Comparison of ENCODE assay signal across 13 cellular contexts in genomic region chr9:115034801-115035200, GRCh38.
A peak's percentile ranks its signal among the peaks of the same experiment; 100 is the strongest.
DNase-seq lines count a peak whose midpoint lies in the region; ATAC-seq, FAIRE-seq and TF ChIP-seq lines count a peak whose summit lies in the region.
"Had no signal": no experiment of that assay in that cellular context is flagged by ENCODE, and none has a peak within 500 bp of the region (broad histone marks: within the 10 kb centered on the region; RNA-seq: fewer than 3 reads in every experiment).

No MANE protein-coding gene starts in this region.

- ATAC-seq in Right ventricle myocardium inferior (peak; percentile 39), Right ventricle myocardium superior (ENCODE audit: poor library complexity) (no peak), upper lobe of right lung (peak; percentile 24), GM18870 (IDR thresholded peaks at IDR 0.05; ENCODE audit: unreplicated experiment) (no peak), T-helper 17 cell (no peak)
- ATAC-seq: activated CD4-positive, CD25-positive, alpha-beta regulatory T cell treated with anti-CD3 and anti-CD28 coated beads, Interleukin-2, amount 50 U/mL, for 24 hours; foreskin keratinocyte had no signal

- peaks cover 49% of the 10 kb centered on the region for H3K4me1 Mint-ChIP-seq in astrocyte (ENCODE audit: low read depth, unreplicated experiment)
- H3K4me1 Mint-ChIP-seq in T-helper 17 cell, result peaks cover 8% of the 10 kb centered on the region

- peaks cover 65% of the 10 kb centered on the region for H3K36me3 ChIP-seq in astrocyte (ENCODE audit: insufficient read depth, low read length)
- peaks cover 1 to 36% of the 10 kb centered on the region in 2 experiments for H3K36me3 ChIP-seq in keratinocyte (ENCODE audit: control insufficient read depth in 2 of 2, extremely low read depth in 1 of 2, insufficient read depth in 2 of 2, low read length in 2 of 2)
- peaks cover 6% of the 10 kb centered on the region for H3K36me3 ChIP-seq in upper lobe of right lung
- H3K36me3 ChIP-seq: BLaER1 treated with 17β-estradiol and CSF1 and Interleukin-3, amounts not matched to agents 10 nM and 100 nM had no signal

- no peaks in the 10 kb centered on the region for H3K79me2 ChIP-seq in astrocyte (ENCODE audit: insufficient read depth, low read length)
- H3K79me2 ChIP-seq in keratinocyte (ENCODE audit: control insufficient read depth, insufficient read depth, low read length), result no peaks in the 10 kb centered on the region

- H2AFZ ChIP-seq in astrocyte (ENCODE audit: low read depth, low read length) (no peak overlapping the region), keratinocyte (ENCODE audit: control insufficient read depth, low read length) (no peak overlapping the region)

- H3K4me3 ChIP-seq in astrocyte (ENCODE audit: insufficient read depth, low read depth, low read length) (no peak overlapping the region), keratinocyte (ENCODE audit: control insufficient read depth in 2 of 3, extremely low read depth in 1 of 3, insufficient read depth in 2 of 3, low read depth in 1 of 3, low read length in 3 of 3) (no peak overlapping the region), upper lobe of right lung (no peak overlapping the region)
- H3K4me3 ChIP-seq: BLaER1 treated with 17β-estradiol and CSF1 and Interleukin-3, amounts not matched to agents 10 nM and 100 nM; Peyer's patch had no signal

- H3K4me1 ChIP-seq in astrocyte (ENCODE audit: insufficient read depth, low read length) (peaks cover 24% of the 10 kb centered on the region), keratinocyte (ENCODE audit: control insufficient read depth, extremely low read depth, insufficient read depth, low read length) (peaks cover 24% of the 10 kb centered on the region), upper lobe of right lung (peaks cover 10% of the 10 kb centered on the region)

- H3K27ac Mint-ChIP-seq in astrocyte (ENCODE audit: unreplicated experiment) (peak overlapping the region; percentile 96), T-helper 17 cell (no peak overlapping the region)

- H3K27ac ChIP-seq in astrocyte (ENCODE audit: low read depth, low read length) (peak overlapping the region; percentile 94), keratinocyte (ENCODE audit: control insufficient read depth, insufficient read depth, low read length) (peak overlapping the region; percentile 5), upper lobe of right lung (no peak overlapping the region)

- FAIRE-seq in astrocyte (lab: Jason Lieb, UNC), result peak; percentile 13
- FAIRE-seq in keratinocyte (lab: Jason Lieb, UNC), result peak; percentile 60

- H3K9me3 ChIP-seq in astrocyte (ENCODE audit: insufficient read depth, low read depth, low read length) (no peaks in the 10 kb centered on the region), keratinocyte (ENCODE audit: control insufficient read depth, low read depth, low read length) (no peaks in the 10 kb centered on the region), upper lobe of right lung (no peaks in the 10 kb centered on the region), T-helper 17 cell (ENCODE audit: control insufficient read depth, low read length, poor library complexity, severe bottlenecking) (no peaks in the 10 kb centered on the region)
- H3K9me3 ChIP-seq: BLaER1 treated with 17β-estradiol and CSF1 and Interleukin-3, amounts not matched to agents 10 nM and 100 nM; Peyer's patch had no signal

- H3K36me3 Mint-ChIP-seq in astrocyte (ENCODE audit: low read depth, unreplicated experiment) (peaks cover 47% of the 10 kb centered on the region), T-helper 17 cell (ENCODE audit: low read depth) (no peaks in the 10 kb centered on the region)

- H3K9me3 Mint-ChIP-seq in astrocyte (ENCODE audit: unreplicated experiment), result no peaks in the 10 kb centered on the region

- H3K27me3 ChIP-seq in astrocyte (ENCODE audit: insufficient read depth, low read length) (no peaks in the 10 kb centered on the region), keratinocyte (ENCODE audit: control insufficient read depth, extremely low read depth, insufficient read depth, low read length) (no peaks in the 10 kb centered on the region), upper lobe of right lung (no peaks in the 10 kb centered on the region)
- H3K27me3 ChIP-seq: foreskin keratinocyte, Peyer's patch had no signal

- intact Hi-C loops in Right ventricle myocardium inferior (cut with DNase I), result no loop called here
- intact Hi-C loops in Right ventricle myocardium superior (cut with DNase I), result no loop called here
- intact Hi-C loops in upper lobe of right lung (cut with DNase I), result no loop called here

- TF ChIP-seq CTCF in astrocyte (IDR thresholded peaks at IDR 0.05; ENCODE audit: insufficient read depth, low read depth, low read length), result no peak
- no peak for TF ChIP-seq CTCF in keratinocyte (optimal IDR thresholded peaks at IDR 0.05 in 1 of 3, IDR thresholded peaks at IDR 0.05 in 1 of 3, conservative IDR thresholded peaks at IDR 0.05 in 1 of 3; ENCODE audit: extremely low read depth in 1 of 3, insufficient read depth in 2 of 3, low read length in 3 of 3)
- TF ChIP-seq CTCF in upper lobe of right lung (IDR thresholded peaks at IDR 0.05), result no peak

- no peak overlapping the region for H3K4me3 Mint-ChIP-seq in astrocyte (ENCODE audit: unreplicated experiment)
- no peak overlapping the region for H3K4me3 Mint-ChIP-seq in T-helper 17 cell

- H3K9ac ChIP-seq in astrocyte (ENCODE audit: low read length) (peak overlapping the region; percentile 71), keratinocyte (ENCODE audit: control insufficient read depth, extremely low read depth, insufficient read depth, low read length) (no peak overlapping the region)

- H3K27me3 Mint-ChIP-seq in astrocyte (ENCODE audit: low read depth, unreplicated experiment), result no peaks in the 10 kb centered on the region
- peaks cover 6% of the 10 kb centered on the region for H3K27me3 Mint-ChIP-seq in T-helper 17 cell

- DNase-seq in Right ventricle myocardium inferior (ENCODE audit: missing footprints), result no peak
- DNase-seq in Right ventricle myocardium superior, result no peak
- peak; percentile 93 for DNase-seq in astrocyte (ENCODE audit: low read depth)
- no peak for DNase-seq in keratinocyte (ENCODE audit: low read depth, low spot score)
- no peak for DNase-seq in upper lobe of right lung
- DNase-seq in T-helper 17 cell, result no peak
- no peak for DNase-seq in 8988T
- DNase-seq: NCI-H187 treated with DMSO at 0.1 percent for 48 hours, Peyer's patch had no signal

- H3K4me2 ChIP-seq in astrocyte (ENCODE audit: low read length), result peak overlapping the region; percentile 62
- no peak overlapping the region for H3K4me2 ChIP-seq in keratinocyte (ENCODE audit: control insufficient read depth, extremely low read depth, insufficient read depth, low read depth, low read length)

- H3K9me1 ChIP-seq in keratinocyte (ENCODE audit: control insufficient read depth, extremely low read depth, insufficient read depth, low read length), result no peaks in the 10 kb centered on the region

- dilution Hi-C loops in keratinocyte (cut with MboI; ENCODE audit: extremely low pct_ligation_motif_present, low sequenced_read_pairs), result no loop called here

- H4K20me1 ChIP-seq in astrocyte (ENCODE audit: insufficient read depth, low read length) (no peaks in the 10 kb centered on the region), keratinocyte (ENCODE audit: control insufficient read depth, extremely low read depth, insufficient read depth, low read length) (no peaks in the 10 kb centered on the region)

Comparison
In these comparisons a context has a peak if more than half of its experiments do, and no peak if none do; other contexts are left out.
1. ATAC-seq: peak in Right ventricle myocardium inferior (single experiment) and upper lobe of right lung (single experiment); none in Right ventricle myocardium superior (single experiment), GM18870 (single experiment) and T-helper 17 cell (single experiment).